8 cellular contexts compared by ENCODE assay signal in genomic region chr19:19033426-19034203, GRCh38. TPM values are rescaled to one million over a fixed set of nuclear protein-coding genes. Genes with fewer than 3 reads are reported as not detected.
A peak's percentile ranks its signal among the peaks of the same experiment; 100 is the strongest.
DNase-seq lines count a peak whose midpoint lies in the region; TF ChIP-seq lines count a peak whose summit lies in the region.

TSS of gene ARMC6 (plus strand) at chr19:19033603. CDS start at chr19:19034210, 607 bp downstream.
TSS of gene SUGP2 (minus strand) at chr19:19033517. CDS start at chr19:19031071, 2,446 bp downstream.

- peaks cover 0 to 24% of the 10 kb centered on the region in 2 experiments for H3K36me3 ChIP-seq in SK-N-SH (replicated peaks in 1 of 2; ENCODE audit: control insufficient read depth in 1 of 2, insufficient read depth in 2 of 2, low read length in 1 of 2)

- 2% methylated on average over 11 of the region's 94 CpGs for WGBS in SK-N-SH (ENCODE audit: low lambda C conversion rate)

- TF ChIP-seq CTCF in HFF-Myc (IDR thresholded peaks at IDR 0.05; ENCODE audit: low read depth, low read length, missing control alignments) = no peak
- no peak for TF ChIP-seq CTCF in SK-N-SH (IDR thresholded peaks at IDR 0.05)

- peaks cover 88% of the 10 kb centered on the region for H3K79me2 ChIP-seq in SK-N-SH (ENCODE audit: insufficient read depth)

- H3K4me3 ChIP-seq in HFF-Myc (replicated peaks; ENCODE audit: low read depth, low read length) = peak within 1 kb of the TSS; percentile 97
- H3K4me3 ChIP-seq in SK-N-SH (ENCODE audit: low read depth in 2 of 2, low read length in 1 of 2) = peak within 1 kb of the TSS; percentile 72 to 98

- peak within 1 kb of the TSS; percentile 93 for H3K27ac Mint-ChIP-seq in activated naive CD4-positive, alpha-beta T cell treated with anti-CD3 and anti-CD28 coated beads, Interleukin-2, amount 10 ng/mL, durations not matched to agents 7 days and 5 days

- peaks cover 41% of the 10 kb centered on the region for H3K4me1 Mint-ChIP-seq in activated naive CD4-positive, alpha-beta T cell treated with anti-CD3 and anti-CD28 coated beads, Interleukin-2, amount 10 ng/mL, durations not matched to agents 7 days and 5 days

- H3K9ac ChIP-seq in SK-N-SH = peak within 1 kb of the TSS; percentile 94

- H3K9me2 ChIP-seq in SK-N-SH = no peaks in the 10 kb centered on the region

- peak in 1 of 2 experiments; percentile 26; a peak in 1 of 4 replicates for TF ChIP-seq EP300 in SK-N-SH (IDR thresholded peaks at IDR 0.05; ENCODE audit: borderline replicate concordance in 1 of 2, low read depth in 1 of 2, low read length in 1 of 2)

- H3K27me3 Mint-ChIP-seq in activated naive CD4-positive, alpha-beta T cell treated with anti-CD3 and anti-CD28 coated beads, Interleukin-2, amount 10 ng/mL, durations not matched to agents 7 days and 5 days = no peaks in the 10 kb centered on the region

- H3K36me3 Mint-ChIP-seq in activated naive CD4-positive, alpha-beta T cell treated with anti-CD3 and anti-CD28 coated beads, Interleukin-2, amount 10 ng/mL, durations not matched to agents 7 days and 5 days = peaks cover 34% of the 10 kb centered on the region

- TF ChIP-seq RAD21 in SK-N-SH (IDR thresholded peaks at IDR 0.05; ENCODE audit: low read length) = no peak

- POLR2A ChIA-PET in SK-N-SH (lab: Yijun Ruan, JAX) = interaction anchor here (0.7 kb wide), 1 partner anchor 143 kb away, joined by 4 read pairs; no protein-coding TSS in a partner anchor

- peak within 1 kb of the TSS; percentile 99 for H3K4me2 ChIP-seq in SK-N-SH

- peaks cover 6 to 7% of the 10 kb centered on the region in 2 experiments; a peak in 1 of 4 replicates for H3K4me1 ChIP-seq in SK-N-SH (ENCODE audit: control insufficient read depth in 1 of 2, insufficient read depth in 2 of 2, low read depth in 1 of 2, low read length in 1 of 2)

- H3F3A ChIP-seq in SK-N-SH (replicated peaks; ENCODE audit: insufficient read depth) = peaks cover 5% of the 10 kb centered on the region

- H3K9me3 Mint-ChIP-seq in activated naive CD4-positive, alpha-beta T cell treated with anti-CD3 and anti-CD28 coated beads, Interleukin-2, amount 10 ng/mL, durations not matched to agents 7 days and 5 days = no peaks in the 10 kb centered on the region

- H2AFZ ChIP-seq in SK-N-SH (ENCODE audit: low read depth) = peak within 1 kb of the TSS; percentile 79

- no peaks in the 10 kb centered on the region for H3K9me3 ChIP-seq in SK-N-SH

- DNase-seq in GM04504 (ENCODE audit: low read depth) (peak; percentile 67), HFF-Myc (ENCODE audit: extremely low read depth, low read depth) (peak; percentile 66), NAMALWA (ENCODE audit: low spot score) (peak; percentile 96), SK-N-SH (peak; percentile 99), germinal center (ENCODE audit: low spot score) (peak; percentile 99), nucleus accumbens (lab: John Stamatoyannopoulos, UW) (peak in 54 of 56 donors; percentile 35 to 100 (median 88)), substantia nigra (lab: John Stamatoyannopoulos, UW) (peak; percentile 19 to 99 (median 84))
- DNase-seq in activated naive CD4-positive, alpha-beta T cell treated with anti-CD3 and anti-CD28 coated beads, Interleukin-2, amount 10 ng/mL, durations not matched to agents 7 days and 5 days = peak; percentile 91

- H3K27ac ChIP-seq in SK-N-SH (ENCODE audit: low read depth in 2 of 2, low read length in 1 of 2) (peak within 1 kb of the TSS; percentile 87 to 90), substantia nigra (ENCODE audit: low read depth, low read length, poor library complexity, severe bottlenecking) (peak within 1 kb of the TSS; percentile 88)

- H3K4me3 Mint-ChIP-seq in activated naive CD4-positive, alpha-beta T cell treated with anti-CD3 and anti-CD28 coated beads, Interleukin-2, amount 10 ng/mL, durations not matched to agents 7 days and 5 days = peak within 1 kb of the TSS; percentile 96

- CTCF ChIA-PET in SK-N-SH (lab: Yijun Ruan, JAX) = interaction anchor here (0.6 to 0.9 kb wide), 2 partner anchors 18 to 141 kb away, joined by 3 read pairs; no protein-coding TSS in a partner anchor
- CTCF ChIA-PET in activated naive CD4-positive, alpha-beta T cell treated with anti-CD3 and anti-CD28 coated beads, Interleukin-2, amount 10 ng/mL, durations not matched to agents 7 days and 5 days (lab: Charles Lee) = no interaction called here

- peaks cover 7% of the 10 kb centered on the region for H4K20me1 ChIP-seq in SK-N-SH (ENCODE audit: insufficient read depth)

- no peaks in the 10 kb centered on the region for H3K27me3 ChIP-seq in SK-N-SH (ENCODE audit: insufficient read depth)

TF ChIP-seq in SK-N-SH, 30 proteins besides CTCF, POLR2A, EP300 and RAD21 (continues in another document):
- TF ChIP-seq TCF12 (IDR thresholded peaks at IDR 0.05) = no peak
- no peak for TF ChIP-seq FOXM1 (IDR thresholded peaks at IDR 0.05; ENCODE audit: low read depth)
- TF ChIP-seq PBX3 (IDR thresholded peaks at IDR 0.05) = no peak
- no peak for TF ChIP-seq EZH2phosphoT487 (IDR thresholded peaks at IDR 0.05; ENCODE audit: borderline replicate concordance, low read depth)
- 0 out of 2 replicates have a peak, but pooled peaks have one; percentile 14 for TF ChIP-seq RCOR1 (IDR thresholded peaks at IDR 0.05; ENCODE audit: low read length)
- TF ChIP-seq MXI1 (IDR thresholded peaks at IDR 0.05; ENCODE audit: low read depth, low read length) = peak; percentile 99
- TF ChIP-seq TEAD4 (IDR thresholded peaks at IDR 0.05; ENCODE audit: borderline replicate concordance, insufficient read depth) = 0 out of 2 replicates have a peak, but pooled peaks have one; percentile 41
- no peak for TF ChIP-seq GATA2 (CRISPR knock-in tag; IDR thresholded peaks at IDR 0.05)
- TF ChIP-seq NRF1 (IDR thresholded peaks at IDR 0.05; ENCODE audit: low read depth, low read length) = peak; percentile 97
- no peak for TF ChIP-seq RXRA (IDR thresholded peaks at IDR 0.05; ENCODE audit: borderline replicate concordance, low read depth)
- peak; percentile 100 for TF ChIP-seq MAX (IDR thresholded peaks at IDR 0.05; ENCODE audit: low read depth)
- TF ChIP-seq USF1 (IDR thresholded peaks at IDR 0.05; ENCODE audit: borderline replicate concordance, low read depth) = peak; percentile 67
- no peak for TF ChIP-seq REST (IDR thresholded peaks at IDR 0.05; ENCODE audit: low read depth, low read length)
- peak; percentile 21 for TF ChIP-seq TAF1 (IDR thresholded peaks at IDR 0.05; ENCODE audit: borderline replicate concordance, low read depth, low read length)
- TF ChIP-seq SMC3 (IDR thresholded peaks at IDR 0.05; ENCODE audit: low read depth, low read length) = no peak
- TF ChIP-seq FOSL2 (IDR thresholded peaks at IDR 0.05; ENCODE audit: borderline replicate concordance, low read depth) = no peak
- TF ChIP-seq ELF1 (IDR thresholded peaks at IDR 0.05) = 0 out of 2 replicates have a peak, but pooled peaks have one; percentile 34

RNA-seq across cellular contexts. Expression of gene ARMC6, which starts in this region (rescaled TPM):
- polyA plus RNA-seq in SK-N-SH (2012; rRNA removed) = 32.2 and 34.7 TPM in 2 replicates
- polyA plus RNA-seq in SK-N-SH (2012; cell fraction: cytosol; rRNA removed) = 13.8 and 22.3 TPM in 2 replicates
- polyA plus RNA-seq in SK-N-SH (2012; cell fraction: nucleus; rRNA removed) = 30.9 and 32.2 TPM in 2 replicates

RNA-seq across cellular contexts. Expression of gene SUGP2, which starts in this region (rescaled TPM):
- polyA plus RNA-seq in SK-N-SH (2012; rRNA removed) = 56.3 and 74.9 TPM in 2 replicates
- 22.0 and 27.1 TPM in 2 replicates for polyA plus RNA-seq in SK-N-SH (2012; cell fraction: cytosol; rRNA removed)
- polyA plus RNA-seq in SK-N-SH (2012; cell fraction: nucleus; rRNA removed) = 274 and 332 TPM in 2 replicates

Comparison
In these comparisons a context has a peak if more than half of its experiments do, and no peak if none do; other contexts are left out.
1. Peak in every context shown above with its lines: DNase-seq, H3K4me3 ChIP-seq and H3K27ac ChIP-seq.